ENCODE assay signal across 7 cellular contexts in the genomic region with DNA sequence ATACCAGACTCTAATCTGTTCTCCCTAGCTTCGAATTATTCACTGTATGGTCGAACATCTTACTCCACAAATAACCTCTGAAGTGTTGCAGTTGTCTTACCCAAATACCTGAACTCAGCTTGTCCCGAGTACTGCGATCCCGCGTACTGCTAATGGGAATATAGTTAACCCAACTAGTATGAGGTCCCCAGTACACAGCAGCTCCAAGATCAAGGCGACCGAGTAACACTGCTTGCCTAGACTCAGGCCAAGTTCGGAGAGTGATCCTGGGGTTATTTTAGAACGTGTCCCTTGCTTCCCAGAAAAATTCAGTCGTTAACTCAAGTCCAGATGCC. TPM values are rescaled to one million over a fixed set of nuclear protein-coding genes. Genes with fewer than 3 reads are reported as not detected.
A peak's percentile ranks its signal among the peaks of the same experiment; 100 is the strongest.
DNase-seq lines count a peak whose midpoint lies in the region; ATAC-seq, FAIRE-seq and TF ChIP-seq lines count a peak whose summit lies in the region.

No MANE protein-coding gene starts in this region.

- H3K9me3 ChIP-seq in lung (ENCODE audit: control insufficient read depth in 2 of 2, insufficient read depth in 1 of 2, low read length in 1 of 2), result no peaks in the 10 kb centered on the region

- H3K27ac ChIP-seq in lung (ENCODE audit: low read depth in 1 of 2, low read length in 1 of 2) (peak overlapping the region; percentile 95 to 99), urinary bladder (ENCODE audit: low read depth) (peak overlapping the region; percentile 84)

- H3K4me3 ChIP-seq in bronchial epithelial cell (ENCODE audit: low read depth, low read length) (peak overlapping the region; percentile 94), lung (peak overlapping the region; percentile 96), urinary bladder (ENCODE audit: low read depth, low read length) (peak overlapping the region; percentile 81)

- H3K27ac Mint-ChIP-seq in IgD-negative memory B cell, result peak overlapping the region; percentile 77 to 94 (median 88)

- H3K4me3 Mint-ChIP-seq in IgD-negative memory B cell, result peak overlapping the region; percentile 82 to 97 (median 96)

- TF ChIP-seq CTCF in bronchial epithelial cell (IDR thresholded peaks at IDR 0.05; ENCODE audit: insufficient read depth, low read length, severe bottlenecking) (no peak), lung (IDR thresholded peaks at IDR 0.05; ENCODE audit: control extremely low read depth, extremely low read depth) (no peak)

- FAIRE-seq in bronchial epithelial cell (lab: Jason Lieb, UNC), result no peak

- H3K27me3 Mint-ChIP-seq in IgD-negative memory B cell, result peaks cover 9% of the 10 kb centered on the region

- peaks cover 2% of the 10 kb centered on the region for H3K36me3 Mint-ChIP-seq in IgD-negative memory B cell

- 27 to 28% methylated on average over 11 of the region's 11 CpGs for WGBS in lung, 2 donors
- WGBS in urinary bladder, result 13% methylated on average over 11 of the region's 11 CpGs

- H3K36me3 ChIP-seq in bronchial epithelial cell (ENCODE audit: control insufficient read depth, insufficient read depth, low read length) (no peaks in the 10 kb centered on the region), lung (ENCODE audit: control insufficient read depth in 2 of 2, insufficient read depth in 2 of 2, low read length in 2 of 2) (no peaks in the 10 kb centered on the region), urinary bladder (ENCODE audit: insufficient read depth) (no peaks in the 10 kb centered on the region)

- H3K4me1 ChIP-seq in lung (ENCODE audit: control insufficient read depth in 2 of 2, insufficient read depth in 2 of 2, low read length in 2 of 2) (peaks cover 0 to 3% of the 10 kb centered on the region in 2 donors), urinary bladder (ENCODE audit: insufficient read depth) (no peaks in the 10 kb centered on the region)

- H3K4me1 Mint-ChIP-seq in IgD-negative memory B cell, result peaks cover 30 to 34% (median 32%) of the 10 kb centered on the region in 3 donors

- no peaks in the 10 kb centered on the region for H3K27me3 ChIP-seq in bronchial epithelial cell (ENCODE audit: control insufficient read depth, insufficient read depth, low read length)
- H3K27me3 ChIP-seq in lung (ENCODE audit: control insufficient read depth, insufficient read depth), result no peaks in the 10 kb centered on the region

- DNase-seq in bronchial epithelial cell (ENCODE audit: low read depth), result no peak
- no peak for DNase-seq in lung (ENCODE audit: low spot score)

- no peaks in the 10 kb centered on the region for H3K9me3 Mint-ChIP-seq in IgD-negative memory B cell

- ATAC-seq in GM19395 (IDR thresholded peaks at IDR 0.05; ENCODE audit: unreplicated experiment) (peak; percentile 9), lung (ENCODE audit: insufficient read depth, low FRiP score) (peak; percentile 6), HG02759 (IDR thresholded peaks at IDR 0.05; ENCODE audit: unreplicated experiment) (no peak), GM19397 (IDR thresholded peaks at IDR 0.05; ENCODE audit: unreplicated experiment) (no peak)

RNA-seq across cellular contexts. Expression of a gene that starts 0.4 kb away (rescaled TPM):
- polyA plus RNA-seq in IgD-negative memory B cell, result 17.0 TPM
- total RNA-seq in bronchial epithelial cell, result 9.7 and 24.3 TPM in 2 replicates
- total RNA-seq in lung, result 100 to 1,000 TPM in 1 of 2 donors, 10 to 100 TPM in 1; 68.3 to 129 TPM
- 10 to 100 TPM; 14.3 to 28.6 TPM for polyA plus RNA-seq in lung
- total RNA-seq in urinary bladder, result 84.3 TPM
- 10.3 TPM for polyA plus RNA-seq in urinary bladder

Comparison
In these comparisons a context has a peak if more than half of its experiments do, and no peak if none do; other contexts are left out.
1. ATAC-seq: peak in GM19395 (single experiment) and lung (single experiment); none in HG02759 (single experiment) and GM19397 (single experiment).
2. Peak in every context shown above with its lines, with median percentiles within 50 percentile points of each other: H3K4me3 ChIP-seq.